14 cellular contexts compared by ENCODE assay signal in genomic region chr5:38263983-38264382, GRCh38. TPM values are rescaled to one million over a fixed set of nuclear protein-coding genes. Genes with fewer than 3 reads are reported as not detected.
DNase-seq lines count a peak whose midpoint lies in the region; ATAC-seq and TF ChIP-seq lines count a peak whose summit lies in the region.
"Had no signal": no experiment of that assay in that cellular context is flagged by ENCODE, and none has a peak within 500 bp of the region (broad histone marks: within the 10 kb centered on the region; RNA-seq: fewer than 3 reads in every experiment).

No MANE protein-coding gene starts in this region.

- intact Hi-C loops in Right ventricle myocardium superior (cut with DNase I), result loop anchor here (10.0 kb wide), 1 partner anchor 111 kb away; no protein-coding TSS in a partner anchor

- peaks cover 35% of the 10 kb centered on the region for H4K20me1 ChIP-seq in smooth muscle cell (ENCODE audit: low read depth)
- H4K20me1 ChIP-seq: BLaER1 treated with 17β-estradiol and CSF1 and Interleukin-3, amounts not matched to agents 10 nM and 100 nM had no signal

- H3K36me3 ChIP-seq in right atrium auricular region (no peaks in the 10 kb centered on the region), smooth muscle cell (ENCODE audit: low read depth) (no peaks in the 10 kb centered on the region)
- H3K36me3 ChIP-seq: BLaER1 treated with 17β-estradiol and CSF1 and Interleukin-3, amounts not matched to agents 10 nM and 100 nM; HAP-1 had no signal

- H3K27me3 ChIP-seq in right atrium auricular region (no peaks in the 10 kb centered on the region), smooth muscle cell (ENCODE audit: low read depth) (no peaks in the 10 kb centered on the region)

- H3K4me3 ChIP-seq in right atrium auricular region (no peak overlapping the region), smooth muscle cell (no peak overlapping the region)
- H3K4me3 ChIP-seq: BLaER1 treated with 17β-estradiol and CSF1 and Interleukin-3, amounts not matched to agents 10 nM and 100 nM; HAP-1 had no signal

- H3K27ac ChIP-seq in right atrium auricular region, result no peak overlapping the region
- H3K27ac ChIP-seq in smooth muscle cell (ENCODE audit: low read depth), result peak overlapping the region; percentile 16
- H3K27ac ChIP-seq: BLaER1 treated with 17β-estradiol and CSF1 and Interleukin-3, amounts not matched to agents 10 nM and 100 nM had no signal

- H3K9me3 ChIP-seq in right atrium auricular region (no peaks in the 10 kb centered on the region), smooth muscle cell (replicated peaks; ENCODE audit: low read depth) (no peaks in the 10 kb centered on the region)
- H3K9me3 ChIP-seq: HAP-1 had no signal

- H3K4me1 ChIP-seq in right atrium auricular region (peaks cover 0 to 2% of the 10 kb centered on the region in 2 donors), smooth muscle cell (ENCODE audit: low read depth) (peaks cover 3% of the 10 kb centered on the region)
- H3K4me1 ChIP-seq: BLaER1 treated with 17β-estradiol and CSF1 and Interleukin-3, amounts not matched to agents 10 nM and 100 nM; HAP-1 had no signal

- H2AFZ ChIP-seq in smooth muscle cell (ENCODE audit: low read depth), result no peak overlapping the region

- TF ChIP-seq CTCF in right atrium auricular region (IDR thresholded peaks at IDR 0.05), result no peak
- no peak for TF ChIP-seq CTCF in smooth muscle cell (IDR thresholded peaks at IDR 0.05; ENCODE audit: borderline replicate concordance, insufficient read depth, poor library complexity, severe bottlenecking)

- DNase-seq in Right ventricle myocardium superior (no peak), right atrium auricular region (ENCODE audit: low spot score) (no peak), HuH-7.5 (ENCODE audit: low spot score) (peak; percentile 13), left kidney (ENCODE audit: low read depth, low spot score) (peak; percentile 41), smooth muscle cell (lab: John Stamatoyannopoulos, UW; ENCODE audit: unreplicated experiment) (no peak)
- DNase-seq: ACHN; CD4-positive, CD25-positive, alpha-beta regulatory T cell; DMS53; GOT3; HFFc6 had no signal

- peaks cover 9% of the 10 kb centered on the region for H3F3A ChIP-seq in smooth muscle cell (ENCODE audit: low read depth)

- peaks cover 100% of the 10 kb centered on the region for H3K79me2 ChIP-seq in smooth muscle cell (ENCODE audit: low read depth)

- 34% methylated on average over 6 of the region's 6 CpGs for WGBS in smooth muscle cell (ENCODE audit: low lambda C conversion rate)

- ATAC-seq in Right ventricle myocardium superior (ENCODE audit: poor library complexity) (peak; percentile 34), GM19452 (IDR thresholded peaks at IDR 0.05; ENCODE audit: unreplicated experiment) (no peak), GM19328 (IDR thresholded peaks at IDR 0.05; ENCODE audit: unreplicated experiment) (no peak)

- H3K9ac ChIP-seq in smooth muscle cell (ENCODE audit: low read depth), result no peak overlapping the region
- H3K9ac ChIP-seq: BLaER1 treated with 17β-estradiol and CSF1 and Interleukin-3, amounts not matched to agents 10 nM and 100 nM had no signal

- H3K4me2 ChIP-seq in smooth muscle cell, result peak overlapping the region; percentile 50
- H3K4me2 ChIP-seq: BLaER1 treated with 17β-estradiol and CSF1 and Interleukin-3, amounts not matched to agents 10 nM and 100 nM had no signal

RNA-seq across cellular contexts. Expression of gene EGFLAM, which starts 5.6 kb away (rescaled TPM):
- total RNA-seq in Right ventricle myocardium superior (9.1 TPM), right atrium auricular region (1 to 10 TPM; 2.2 to 8.8 TPM), smooth muscle cell (103 and 108 TPM in 2 replicates)
- polyA plus RNA-seq in smooth muscle cell, result 106 and 194 TPM in 2 replicates
- total RNA-seq: CD4-positive, CD25-positive, alpha-beta regulatory T cell had no signal
- polyA plus RNA-seq: CD4-positive, CD25-positive, alpha-beta regulatory T cell had no signal

Comparison
In these comparisons a context has a peak if more than half of its experiments do, and no peak if none do; other contexts are left out.
1. DNase-seq: peak in HuH-7.5 (single experiment) and left kidney (single experiment); none in Right ventricle myocardium superior (single experiment), right atrium auricular region (single experiment) and smooth muscle cell (single experiment).
2. RNA of gene EGFLAM, which starts 5.6 kb away (total RNA-seq): 103 to 108 TPM in smooth muscle cell; 9.1 TPM in Right ventricle myocardium superior (single experiment) and 2.2 to 8.8 TPM in right atrium auricular region; every median in the first group is over 10 times any median in the second.